1 cellular context compared by ENCODE assay signal in the genomic region with DNA sequence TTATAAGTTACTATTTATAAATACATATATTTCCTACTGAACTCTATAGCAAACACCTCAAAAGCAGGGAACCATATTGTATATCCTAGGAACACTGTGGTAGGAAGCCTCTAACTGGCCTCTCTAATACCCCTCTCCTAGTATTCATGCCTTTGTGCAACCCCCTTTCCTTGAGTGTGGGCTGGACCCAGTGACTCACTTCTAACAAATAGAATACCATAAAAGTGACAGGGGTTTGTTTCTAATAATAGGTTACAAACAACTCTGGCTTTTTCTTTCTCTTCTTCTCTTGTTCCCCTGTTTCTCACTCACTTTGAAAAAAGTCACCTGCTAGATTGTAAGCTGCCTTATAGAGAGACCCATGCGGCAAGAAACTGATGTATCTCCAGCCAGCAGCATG.
TF ChIP-seq lines count a peak whose summit lies in the region.

No MANE protein-coding gene starts in this region.

TF ChIP-seq in GM12878, 131 proteins besides CTCF, POLR2A, EP300 and RAD21:
- peak; percentile 30; the same call in 1 of the 2 replicates for TF ChIP-seq MEF2A (IDR thresholded peaks at IDR 0.05; ENCODE audit: insufficient read depth, low read depth, low read length)
- TF ChIP-seq NR2C2 (IDR thresholded peaks at IDR 0.05; ENCODE audit: borderline replicate concordance, control insufficient read depth, insufficient read length, low read depth): no peak
